8 cellular contexts compared by ENCODE assay signal in genomic region chr9:14661421-14662059, GRCh38. TPM values are rescaled to one million over a fixed set of nuclear protein-coding genes. Genes with fewer than 3 reads are reported as not detected.
DNase-seq lines count a peak whose midpoint lies in the region; ATAC-seq and TF ChIP-seq lines count a peak whose summit lies in the region.

No MANE protein-coding gene starts in this region.

- H4K20me1 ChIP-seq in IMR-90 (ENCODE audit: insufficient read depth, low read length), result no peaks in the 10 kb centered on the region

- H4K91ac ChIP-seq in IMR-90 (ENCODE audit: insufficient read depth, low read depth, low read length), result no peak overlapping the region

- DNase-seq in EL (peak; percentile 18), IMR-90 (peak; percentile 43), RWPE2 (ENCODE audit: low spot score) (no peak), islet precursor cell (no peak)
- no peak for DNase-seq in stimulated activated CD4-positive, alpha-beta T cell treated with anti-CD3 and anti-CD28 coated beads, Interleukin-15, amount 100 ng/mL, for 24 hours

- H2BK20ac ChIP-seq in IMR-90 (ENCODE audit: low read depth, low read length), result no peak overlapping the region

- no peak overlapping the region for H4K5ac ChIP-seq in IMR-90 (ENCODE audit: low read depth, low read length)

- TF ChIP-seq POLR2A in IMR-90 (IDR thresholded peaks at IDR 0.05; ENCODE audit: low read depth, low read length) (no peak), gastroesophageal sphincter (IDR thresholded peaks at IDR 0.05) (no peak)

- in situ Hi-C loops in IMR-90 (cut with MboI; ENCODE audit: low sequenced_read_pairs), result no loop called here

- peak; percentile 68 for ATAC-seq in IMR-90 (ENCODE audit: low read depth)
- no peak for ATAC-seq in RWPE2 (ENCODE audit: low read depth)
- ATAC-seq in gastroesophageal sphincter, result no peak
- no peak for ATAC-seq in HG03457 (IDR thresholded peaks at IDR 0.05; ENCODE audit: unreplicated experiment)
- no peak for ATAC-seq in GM18873 (IDR thresholded peaks at IDR 0.05; ENCODE audit: low FRiP score, unreplicated experiment)

- H3K14ac ChIP-seq in IMR-90 (replicated peaks; ENCODE audit: low read depth, low read length), result no peak overlapping the region

- H3K9me3 ChIP-seq in IMR-90 (ENCODE audit: control insufficient read depth, insufficient read depth, low read length), result no peaks in the 10 kb centered on the region
- no peaks in the 10 kb centered on the region for H3K9me3 ChIP-seq in RWPE2 (ENCODE audit: severe bottlenecking)
- no peaks in the 10 kb centered on the region for H3K9me3 ChIP-seq in gastroesophageal sphincter

- no peak overlapping the region for H2BK120ac ChIP-seq in IMR-90 (ENCODE audit: low read depth, low read length)

- H3K23ac ChIP-seq in IMR-90 (ENCODE audit: low read depth, low read length), result no peak overlapping the region

- TF ChIP-seq CTCF in IMR-90 (conservative IDR thresholded peaks at IDR 0.05; ENCODE audit: low read depth, low read length), result peak; percentile 59
- TF ChIP-seq CTCF in RWPE2 (IDR thresholded peaks at IDR 0.05; ENCODE audit: poor library complexity, severe bottlenecking), result peak; percentile 76
- TF ChIP-seq CTCF in gastroesophageal sphincter (IDR thresholded peaks at IDR 0.05), result peak in 3 of 4 experiments; percentile 29 to 44 (median 33)

- no peaks in the 10 kb centered on the region; the same call in 1 of the 2 replicates for H3K9me1 ChIP-seq in IMR-90 (ENCODE audit: insufficient read depth, low read length)

- CTCF ChIA-PET in IMR-90 (lab: Yijun Ruan, JAX), result interaction anchor here (0.6 to 1.3 kb wide), 7 partner anchors 9 to 1613 kb away, joined by 3 to 7 read pairs (median 3); no protein-coding TSS in a partner anchor

- intact Hi-C loops in IMR-90 (cut with micrococcal nuclease), result loop anchor here (2.0 kb wide), 1 partner anchor 197 kb away; no protein-coding TSS in a partner anchor

- no peak overlapping the region for H3K4me3 ChIP-seq in IMR-90 (ENCODE audit: insufficient read depth, low read depth, low read length)
- H3K4me3 ChIP-seq in RWPE2 (ENCODE audit: severe bottlenecking), result no peak overlapping the region
- no peak overlapping the region for H3K4me3 ChIP-seq in gastroesophageal sphincter

- H4K8ac ChIP-seq in IMR-90 (ENCODE audit: low read depth in 2 of 2, low read length in 2 of 2), result no peak overlapping the region

- H3K27me3 ChIP-seq in IMR-90 (ENCODE audit: control insufficient read depth, insufficient read depth, low read length) (no peaks in the 10 kb centered on the region), RWPE2 (ENCODE audit: insufficient read depth, poor library complexity, severe bottlenecking) (no peaks in the 10 kb centered on the region), gastroesophageal sphincter (no peaks in the 10 kb centered on the region)

- TF ChIP-seq RAD21 in IMR-90 (IDR thresholded peaks at IDR 0.05; ENCODE audit: low read length), result peak; percentile 53

- no peak overlapping the region for H3K18ac ChIP-seq in IMR-90 (ENCODE audit: low read depth, low read length)

- no CpG with 5 or more reads among the region's 3 CpGs for WGBS in IMR-90 (ENCODE audit: extremely low coverage in 2 of 2, insufficient read length in 1 of 2), 2 experiments
- WGBS in gastroesophageal sphincter (ENCODE audit: low coverage in 1 of 2), 2 donors, result 45 to 53% methylated on average over 3 of the region's 3 CpGs

- no peak overlapping the region for H2AFZ ChIP-seq in IMR-90 (replicated peaks; ENCODE audit: low read length, poor library complexity)

- BruUV-seq in IMR-90 (replicated peaks; lab: Mats Ljungman, UMichigan), result no TSS peak

- H3K27ac ChIP-seq in IMR-90 (ENCODE audit: insufficient read depth, low read length), result no peak overlapping the region
- H3K27ac ChIP-seq in RWPE2 (ENCODE audit: poor library complexity, severe bottlenecking), result no peak overlapping the region
- no peak overlapping the region for H3K27ac ChIP-seq in gastroesophageal sphincter

- no peak overlapping the region for H2BK15ac ChIP-seq in IMR-90 (ENCODE audit: low read depth, low read length)

- H3K4me1 ChIP-seq in IMR-90 (ENCODE audit: control insufficient read depth, insufficient read depth, low read length) (no peaks in the 10 kb centered on the region), RWPE2 (ENCODE audit: insufficient read depth, poor library complexity, severe bottlenecking) (no peaks in the 10 kb centered on the region), gastroesophageal sphincter (no peaks in the 10 kb centered on the region)

- no peak overlapping the region for H3K9ac ChIP-seq in IMR-90 (ENCODE audit: low read depth, low read length)

- no peaks in the 10 kb centered on the region; a peak in 1 of 4 replicates for H3K79me1 ChIP-seq in IMR-90 (ENCODE audit: low read depth in 1 of 2, low read length in 2 of 2)

- no peak overlapping the region for H2AK5ac ChIP-seq in IMR-90 (ENCODE audit: low read depth, low read length)

- no peak overlapping the region for H2AK9ac ChIP-seq in IMR-90 (replicated peaks; ENCODE audit: low read depth, low read length, poor library complexity)

- dilution Hi-C loops in IMR-90 (cut with HindIII; ENCODE audit: low sequenced_read_pairs, unreplicated experiment), result no loop called here

- no peak overlapping the region for H3K56ac ChIP-seq in IMR-90 (ENCODE audit: extremely low read depth, insufficient read depth, low read length)

- H3K36me3 ChIP-seq in IMR-90 (ENCODE audit: control insufficient read depth, insufficient read depth, low read length) (no peaks in the 10 kb centered on the region), RWPE2 (ENCODE audit: low read depth) (peaks cover 10% of the 10 kb centered on the region), gastroesophageal sphincter (peaks cover 0 to 4% of the 10 kb centered on the region in 2 donors)

- POLR2A ChIA-PET in IMR-90 (lab: Charles Lee; ENCODE audit: unreplicated experiment), result no interaction called here

- H3K4me2 ChIP-seq in IMR-90 (ENCODE audit: low read depth, low read length), result no peak overlapping the region

- no peak for TF ChIP-seq EP300 in gastroesophageal sphincter (IDR thresholded peaks at IDR 0.05)

- no peak overlapping the region for H2BK5ac ChIP-seq in IMR-90 (ENCODE audit: low read depth, low read length, poor library complexity, severe bottlenecking)

- no peak overlapping the region for H3K4ac ChIP-seq in IMR-90 (ENCODE audit: low read depth, low read length)

TF ChIP-seq in IMR-90, 13 proteins besides CTCF, POLR2A, EP300 and RAD21:
- TF ChIP-seq SMC3 (IDR thresholded peaks at IDR 0.05; ENCODE audit: low read depth, low read length) (peak; percentile 35; the same call in 1 of the 2 replicates), MXI1 (IDR thresholded peaks at IDR 0.05; ENCODE audit: borderline replicate concordance, low read depth, low read length) (no peak), MAFK (IDR thresholded peaks at IDR 0.05; ENCODE audit: low read depth, low read length) (peak; percentile 93), CHD1 (IDR thresholded peaks at IDR 0.05; ENCODE audit: low read depth, low read length) (no peak)
- TF ChIP-seq, protein P1, sequence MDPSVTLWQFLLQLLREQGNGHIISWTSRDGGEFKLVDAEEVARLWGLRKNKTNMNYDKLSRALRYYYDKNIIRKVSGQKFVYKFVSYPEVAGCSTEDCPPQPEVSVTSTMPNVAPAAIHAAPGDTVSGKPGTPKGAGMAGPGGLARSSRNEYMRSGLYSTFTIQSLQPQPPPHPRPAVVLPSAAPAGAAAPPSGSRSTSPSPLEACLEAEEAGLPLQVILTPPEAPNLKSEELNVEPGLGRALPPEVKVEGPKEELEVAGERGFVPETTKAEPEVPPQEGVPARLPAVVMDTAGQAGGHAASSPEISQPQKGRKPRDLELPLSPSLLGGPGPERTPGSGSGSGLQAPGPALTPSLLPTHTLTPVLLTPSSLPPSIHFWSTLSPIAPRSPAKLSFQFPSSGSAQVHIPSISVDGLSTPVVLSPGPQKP (IDR thresholded peaks at IDR 0.05; ENCODE audit: borderline replicate concordance, low read depth, low read length), result no peak
- TF ChIP-seq, protein P2, sequence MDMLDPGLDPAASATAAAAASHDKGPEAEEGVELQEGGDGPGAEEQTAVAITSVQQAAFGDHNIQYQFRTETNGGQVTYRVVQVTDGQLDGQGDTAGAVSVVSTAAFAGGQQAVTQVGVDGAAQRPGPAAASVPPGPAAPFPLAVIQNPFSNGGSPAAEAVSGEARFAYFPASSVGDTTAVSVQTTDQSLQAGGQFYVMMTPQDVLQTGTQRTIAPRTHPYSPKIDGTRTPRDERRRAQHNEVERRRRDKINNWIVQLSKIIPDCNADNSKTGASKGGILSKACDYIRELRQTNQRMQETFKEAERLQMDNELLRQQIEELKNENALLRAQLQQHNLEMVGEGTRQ (IDR thresholded peaks at IDR 0.05; ENCODE audit: low read depth, low read length), result no peak
TF ChIP-seq in IMR-90: peak in this region for 2.

RNA-seq across cellular contexts. Expression of gene ZDHHC21, which starts 31.7 kb away (rescaled TPM):
- 4.5 and 8.3 TPM in 2 replicates for total RNA-seq in IMR-90 (2012; rRNA removed)
- 1.8 and 2.8 TPM in 2 replicates for polyA plus RNA-seq in IMR-90 (2012; rRNA removed)
- polyA plus RNA-seq in IMR-90 (2012; cell fraction: cytosol; rRNA removed), result 0.20 and 0.38 TPM in 2 replicates
- polyA plus RNA-seq in IMR-90 (2012; cell fraction: nucleus; rRNA removed; ENCODE audit: low replicate concordance), result 0.71 and 8.9 TPM in 2 replicates
- total RNA-seq in gastroesophageal sphincter, result 10 to 100 TPM in 2 of 4 donors, 1 to 10 TPM in 2; 7.8 to 15.1 (median 10.8) TPM

Comparison
In these comparisons a context has a peak if more than half of its experiments do, and no peak if none do; other contexts are left out.
1. DNase-seq: peak in EL (single experiment) and IMR-90 (single experiment); none in RWPE2 (single experiment), islet precursor cell (single experiment) and stimulated activated CD4-positive, alpha-beta T cell treated with anti-CD3 and anti-CD28 coated beads, Interleukin-15, amount 100 ng/mL, for 24 hours (single experiment).
2. Peak in every context shown above with its lines, with median percentiles within 50 percentile points of each other: CTCF ChIP-seq.